ENCODE assay signal across 16 cellular contexts in the genomic region with DNA sequence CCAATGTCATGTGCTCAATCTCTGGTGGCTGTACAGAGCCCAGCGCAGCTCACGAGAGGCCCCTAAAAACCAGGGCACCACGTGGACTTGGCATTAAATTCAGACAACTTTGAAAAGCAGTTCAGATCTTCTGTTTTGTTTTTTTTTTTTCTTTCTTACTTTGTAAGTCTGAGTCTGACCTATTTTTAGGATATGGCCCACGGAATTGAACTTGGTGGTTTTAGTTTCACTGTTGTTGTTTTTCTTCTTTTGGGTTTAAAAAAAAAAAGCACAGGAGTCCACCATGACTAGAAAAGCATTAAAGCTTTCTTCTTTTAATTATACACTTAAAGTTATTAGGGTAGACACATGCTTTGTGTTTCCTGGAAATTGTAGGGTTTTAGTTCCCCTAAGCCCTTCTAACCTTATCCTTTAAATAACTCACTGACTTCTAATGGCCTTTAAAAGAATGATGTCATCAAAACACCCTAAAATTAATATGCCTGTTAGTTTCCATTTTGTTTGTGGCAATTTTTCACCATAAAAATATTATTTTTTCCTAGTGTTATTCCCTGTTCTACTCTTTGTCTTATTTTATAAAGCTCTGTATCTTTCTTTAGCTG. TPM values are rescaled to one million over a fixed set of nuclear protein-coding genes. Genes with fewer than 3 reads are reported as not detected.
DNase-seq lines count a peak whose midpoint lies in the region; ATAC-seq and TF ChIP-seq lines count a peak whose summit lies in the region.
"Had no signal": no experiment of that assay in that cellular context is flagged by ENCODE, and none has a peak within 500 bp of the region (broad histone marks: within the 10 kb centered on the region; RNA-seq: fewer than 3 reads in every experiment).

No MANE protein-coding gene starts in this region.

- TF ChIP-seq CTCF in GM10266 (IDR thresholded peaks at IDR 0.05; ENCODE audit: control insufficient read depth, insufficient read depth, low read depth, missing control alignments) (no peak), choroid plexus epithelial cell (conservative IDR thresholded peaks at IDR 0.05; ENCODE audit: low read depth, low read length) (no peak), adrenal gland (IDR thresholded peaks at IDR 0.05) (no peak)

- DNase-seq in GM10266 (ENCODE audit: extremely low spot score), result peak; percentile 4
- DNase-seq in choroid plexus epithelial cell (ENCODE audit: low read depth), result peak; percentile 43
- DNase-seq in stimulated activated CD4-positive, alpha-beta T cell treated with anti-CD3 and anti-CD28 coated beads, Interleukin-4, amount 100 ng/mL, for 24 hours, result no peak
- DNase-seq in adrenal gland, result no peak
- DNase-seq in DMS114 treated with DMSO at 0.1 percent for 48 hours (lab: John Stamatoyannopoulos, UW; ENCODE audit: unreplicated experiment), result no peak
- DNase-seq: Calu3; mesendoderm; NCI-H748 treated with DMSO at 0.1 percent for 48 hours; stimulated activated naive CD8-positive, alpha-beta T cell treated with anti-CD3 and anti-CD28 coated beads, Interleukin-15, amount 100 ng/mL, for 72 hours had no signal

- H3K4me3 ChIP-seq in choroid plexus epithelial cell (ENCODE audit: low read depth, low read length), result no peak overlapping the region
- no peak overlapping the region for H3K4me3 ChIP-seq in skeletal muscle satellite cell (ENCODE audit: low read length)
- H3K4me3 ChIP-seq in adrenal gland, result no peak overlapping the region
- H3K4me3 ChIP-seq: skin epidermis had no signal

- H3K27ac ChIP-seq in adrenal gland, result peak overlapping the region in 1 of 5 donors; percentile 6
- H3K27ac ChIP-seq: neutrophil had no signal

- TF ChIP-seq POLR2A in adrenal gland (IDR thresholded peaks at IDR 0.05), result no peak

- no peaks in the 10 kb centered on the region for H3K9me3 ChIP-seq in skeletal muscle satellite cell (replicated peaks; ENCODE audit: low read length)
- no peaks in the 10 kb centered on the region for H3K9me3 ChIP-seq in adrenal gland (replicated peaks in 1 of 3)
- H3K9me3 ChIP-seq: neutrophil had no signal

- intact Hi-C loops in adrenal gland (cut with DNase I), result no loop called here

- H3K4me1 ChIP-seq in skeletal muscle satellite cell (ENCODE audit: control insufficient read depth, insufficient read depth, low read length) (peaks cover 38% of the 10 kb centered on the region), adrenal gland (replicated peaks in 1 of 2) (no peaks in the 10 kb centered on the region)

- 49 to 70% (median 55%) methylated on average over 4 of the region's 4 CpGs for WGBS in adrenal gland, 4 donors

- ATAC-seq in HG02973 (IDR thresholded peaks at IDR 0.05; ENCODE audit: unreplicated experiment) (peak; percentile 45), GM18519 (IDR thresholded peaks at IDR 0.05; ENCODE audit: low FRiP score, unreplicated experiment) (no peak)
- ATAC-seq: Panc1; stimulated activated naive CD8-positive, alpha-beta T cell treated with anti-CD3 and anti-CD28 coated beads, Interleukin-15, amount 100 ng/mL, for 72 hours had no signal

- H3K36me3 ChIP-seq in skeletal muscle satellite cell (ENCODE audit: insufficient read depth, low read length) (no peaks in the 10 kb centered on the region), adrenal gland (replicated peaks in 1 of 2) (no peaks in the 10 kb centered on the region)
- H3K36me3 ChIP-seq: neutrophil had no signal

- no peaks in the 10 kb centered on the region for H3K27me3 ChIP-seq in skeletal muscle satellite cell (ENCODE audit: control insufficient read depth, insufficient read depth, low read length)
- H3K27me3 ChIP-seq in adrenal gland, result no peaks in the 10 kb centered on the region
- H3K27me3 ChIP-seq: neutrophil had no signal

- H3K4me2 ChIP-seq in skeletal muscle satellite cell (ENCODE audit: low read length), result no peak overlapping the region

- peak overlapping the region; percentile 7 for H3K9ac ChIP-seq in skeletal muscle satellite cell (ENCODE audit: low read depth, low read length)

RNA-seq across cellular contexts. Expression of a gene that starts 48.5 kb away (rescaled TPM):
- 11.2 and 18.8 TPM in 2 replicates for total RNA-seq in skeletal muscle satellite cell (2012; rRNA removed)
- 100 to 1,000 TPM in 1 of 8 donors, 10 to 100 TPM in 7; 21.5 to 164 (median 70.7) TPM for total RNA-seq in adrenal gland
- 10 to 100 TPM; 27.7 to 80.5 (median 29.9) TPM for polyA plus RNA-seq in adrenal gland
- total RNA-seq: activated T-helper 1 cell treated with anti-CD3 and anti-CD28 coated beads, Interleukin-12 subunit alpha, Interleukin-12 subunit beta, Interleukin-2, Interleukin-4 antibody, amounts not matched to agents 30 ng/mL and 10 ng/mL and 1 ng/mL, durations not matched to agents 14 hours and 24 hours and 36 hours had no signal

Comparison
In these comparisons a context has a peak if more than half of its experiments do, and no peak if none do; other contexts are left out.
1. DNase-seq: peak in GM10266 (single experiment) and choroid plexus epithelial cell (single experiment); none in stimulated activated CD4-positive, alpha-beta T cell treated with anti-CD3 and anti-CD28 coated beads, Interleukin-4, amount 100 ng/mL, for 24 hours (single experiment), adrenal gland (0 of 7) and DMS114 treated with DMSO at 0.1 percent for 48 hours (single experiment).